1 cellular context compared by ENCODE assay signal in the genomic region with DNA sequence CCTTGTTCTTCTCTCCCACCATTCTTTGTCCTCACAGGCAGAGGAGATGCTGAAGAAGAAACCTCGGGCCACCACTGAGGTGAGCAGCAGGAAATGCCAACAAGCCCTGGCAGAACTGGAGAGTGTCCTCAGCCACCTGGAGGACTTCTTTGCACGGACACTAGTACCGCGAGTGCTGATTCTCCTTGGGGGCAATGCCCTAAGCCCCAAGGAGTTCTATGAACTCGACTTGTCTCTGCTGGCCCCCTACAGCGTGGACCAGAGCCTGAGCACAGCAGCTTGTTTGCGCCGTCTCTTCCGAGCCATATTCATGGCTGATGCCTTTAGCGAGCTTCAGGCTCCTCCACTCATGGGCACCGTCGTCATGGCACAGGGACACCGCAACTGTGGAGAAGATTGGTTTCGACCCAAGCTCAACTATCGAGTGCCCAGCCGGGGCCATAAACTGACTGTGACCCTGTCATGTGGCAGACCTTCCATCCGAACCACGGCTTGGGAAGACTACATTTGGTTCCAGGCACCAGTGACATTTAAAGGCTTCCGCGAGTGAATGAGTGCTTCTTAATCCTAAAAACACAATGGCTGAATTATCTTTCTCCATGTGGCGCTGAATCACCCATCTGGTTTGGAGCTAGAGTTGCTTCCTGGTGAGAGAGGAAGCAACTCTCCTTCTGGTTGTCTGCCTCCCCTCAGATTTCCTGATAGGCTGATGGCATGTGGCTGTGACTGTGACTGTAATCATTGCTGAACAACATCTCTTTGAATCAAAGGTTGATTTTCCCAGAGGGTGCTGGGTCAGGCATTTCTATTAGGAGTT.
TF ChIP-seq lines count a peak whose summit lies in the region.

No MANE protein-coding gene starts in this region.

TF ChIP-seq in SK-N-SH treated with all-trans-retinoic acid at 6 μM for 48 hours, 23 proteins besides CTCF, POLR2A, EP300 and RAD21:
- TF ChIP-seq, protein P1, sequence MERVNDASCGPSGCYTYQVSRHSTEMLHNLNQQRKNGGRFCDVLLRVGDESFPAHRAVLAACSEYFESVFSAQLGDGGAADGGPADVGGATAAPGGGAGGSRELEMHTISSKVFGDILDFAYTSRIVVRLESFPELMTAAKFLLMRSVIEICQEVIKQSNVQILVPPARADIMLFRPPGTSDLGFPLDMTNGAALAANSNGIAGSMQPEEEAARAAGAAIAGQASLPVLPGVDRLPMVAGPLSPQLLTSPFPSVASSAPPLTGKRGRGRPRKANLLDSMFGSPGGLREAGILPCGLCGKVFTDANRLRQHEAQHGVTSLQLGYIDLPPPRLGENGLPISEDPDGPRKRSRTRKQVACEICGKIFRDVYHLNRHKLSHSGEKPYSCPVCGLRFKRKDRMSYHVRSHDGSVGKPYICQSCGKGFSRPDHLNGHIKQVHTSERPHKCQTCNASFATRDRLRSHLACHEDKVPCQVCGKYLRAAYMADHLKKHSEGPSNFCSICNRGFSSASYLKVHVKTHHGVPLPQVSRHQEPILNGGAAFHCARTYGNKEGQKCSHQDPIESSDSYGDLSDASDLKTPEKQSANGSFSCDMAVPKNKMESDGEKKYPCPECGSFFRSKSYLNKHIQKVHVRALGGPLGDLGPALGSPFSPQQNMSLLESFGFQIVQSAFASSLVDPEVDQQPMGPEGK (CRISPR knock-in tag; IDR thresholded peaks at IDR 0.05; ENCODE audit: borderline replicate concordance): no peak
- TF ChIP-seq TCF4 (CRISPR knock-in tag; IDR thresholded peaks at IDR 0.05; ENCODE audit: borderline replicate concordance): peak; percentile 66; the same call in 1 of the 2 replicates
- TF ChIP-seq ESRRG (CRISPR knock-in tag; IDR thresholded peaks at IDR 0.05): no peak
TF ChIP-seq in SK-N-SH treated with all-trans-retinoic acid at 6 μM for 48 hours: peak in this region for 1.
